8 cellular contexts compared by ENCODE assay signal in the genomic region with DNA sequence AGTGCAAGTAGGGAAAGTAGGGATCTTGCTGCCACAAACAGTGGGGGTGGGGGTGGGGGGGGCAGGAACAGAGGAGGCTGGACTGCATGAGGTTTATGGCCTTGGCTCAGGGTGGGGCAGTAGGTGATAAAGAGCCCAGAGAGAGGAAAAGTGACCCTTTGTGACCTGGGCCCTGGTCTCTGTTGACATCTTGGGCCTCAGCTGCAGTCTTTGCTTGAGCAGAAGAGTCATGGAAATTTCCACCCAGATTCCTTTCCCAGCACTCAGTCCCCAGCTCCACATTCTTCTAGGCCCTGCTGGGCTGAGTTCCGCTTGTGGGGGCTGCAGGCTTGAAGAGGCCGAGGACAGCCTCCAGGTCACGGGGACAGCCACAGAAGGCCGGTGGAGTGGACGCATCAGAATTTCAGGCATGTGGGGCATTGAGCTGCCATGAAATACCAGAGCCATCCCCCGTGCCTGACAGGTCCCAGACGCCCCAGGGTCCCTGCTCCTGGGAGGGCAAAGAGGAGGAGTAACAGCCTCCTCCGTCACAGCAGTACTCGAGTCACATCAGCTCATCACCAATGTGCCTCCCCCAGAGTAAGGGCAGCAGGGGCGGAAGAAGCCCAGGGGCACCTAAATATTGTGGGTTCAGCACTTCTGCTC. TPM values are rescaled to one million over a fixed set of nuclear protein-coding genes. Genes with fewer than 3 reads are reported as not detected.
DNase-seq lines count a peak whose midpoint lies in the region; ATAC-seq and TF ChIP-seq lines count a peak whose summit lies in the region.

No MANE protein-coding gene starts in this region.

- no peak for TF ChIP-seq POLR2A in stomach (IDR thresholded peaks at IDR 0.05)

- intact Hi-C loops in mammary epithelial cell (cut with micrococcal nuclease), result no loop called here
- intact Hi-C loops in stomach (cut with DNase I; ENCODE audit: low total_unique reads), result no loop called here

- in situ Hi-C loops in mammary epithelial cell (cut with MboI; ENCODE audit: low sequenced_read_pairs in 2 of 2), result no loop called here

- H3K27me3 Mint-ChIP-seq in activated naive CD8-positive, alpha-beta T cell treated with anti-CD3 and anti-CD28 coated beads, Interleukin-2, amount 50 U/mL, for 24 hours, result no peaks in the 10 kb centered on the region

- POLR2A ChIA-PET in HEK293 (lab: Yijun Ruan, JAX), result interaction anchor here (0.9 to 28.2 kb wide), 5 partner anchors 12 to 67 kb away, joined by 3 to 1129 read pairs (median 63); partner anchors contain the start of genes MALAT1 and NEAT1

- H3K79me2 ChIP-seq in mammary epithelial cell (ENCODE audit: insufficient read depth, low read length), result peaks cover 23% of the 10 kb centered on the region

- CTCF ChIA-PET in HEK293 (lab: Yijun Ruan, JAX), result interaction anchor here (0.7 to 4.3 kb wide), 5 partner anchors 9 to 133 kb away, joined by 3 to 17 read pairs (median 5); partner anchors contain the start of gene MALAT1
- CTCF ChIA-PET in mammary epithelial cell (lab: Charles Lee; ENCODE audit: low non-redundant PET), result interaction anchor here (0.6 kb wide), 1 partner anchor 8 kb away, joined by 5 read pairs; no protein-coding TSS in a partner anchor

- H3K36me3 ChIP-seq in HEK293 (ENCODE audit: control insufficient read depth in 2 of 2, insufficient read depth in 1 of 2, low read length in 2 of 2) (no peaks in the 10 kb centered on the region), mammary epithelial cell (ENCODE audit: insufficient read depth, low read length) (no peaks in the 10 kb centered on the region), stomach (no peaks in the 10 kb centered on the region)

- H3K4me3 ChIP-seq in HEK293 (ENCODE audit: low read depth, low read length) (no peak overlapping the region), mammary epithelial cell (replicated peaks in 1 of 3; ENCODE audit: insufficient read depth in 1 of 3, low read depth in 2 of 3, low read length in 3 of 3) (no peak overlapping the region), stomach (no peak overlapping the region)

- H3K36me3 Mint-ChIP-seq in activated naive CD8-positive, alpha-beta T cell treated with anti-CD3 and anti-CD28 coated beads, Interleukin-2, amount 50 U/mL, for 24 hours (ENCODE audit: low read depth), result no peaks in the 10 kb centered on the region

- no peak for DNase-seq in mammary epithelial cell
- DNase-seq in kidney tubule cell (ENCODE audit: low spot score), result peak; percentile 94
- DNase-seq in stomach, result no peak
- DNase-seq in GM10266 (ENCODE audit: extremely low spot score), result no peak
- no peak for DNase-seq in activated effector memory CD4-positive, alpha-beta T cell treated with Interleukin-2 at 50 U/mL for 16 hours
- DNase-seq in activated naive CD8-positive, alpha-beta T cell treated with anti-CD3 and anti-CD28 coated beads, Interleukin-2, amount 50 U/mL, for 24 hours, result no peak

- no peak overlapping the region for H3K4me3 Mint-ChIP-seq in activated naive CD8-positive, alpha-beta T cell treated with anti-CD3 and anti-CD28 coated beads, Interleukin-2, amount 50 U/mL, for 24 hours

- H3K4me1 ChIP-seq in HEK293 (ENCODE audit: control insufficient read depth, insufficient read depth, low read length) (peaks cover 37% of the 10 kb centered on the region), mammary epithelial cell (ENCODE audit: insufficient read depth, low read length) (peaks cover 91% of the 10 kb centered on the region), stomach (peaks cover 88 to 96% (median 92%) of the 10 kb centered on the region in 4 donors)

- no peak for TF ChIP-seq CTCF in HEK293 (tag by site-specific recombination; IDR thresholded peaks at IDR 0.05)
- TF ChIP-seq CTCF in mammary epithelial cell (conservative IDR thresholded peaks at IDR 0.05 in 1 of 2, IDR thresholded peaks at IDR 0.05 in 1 of 2; ENCODE audit: extremely low read depth in 1 of 2, insufficient read depth in 1 of 2, low read depth in 1 of 2, low read length in 2 of 2), result no peak
- TF ChIP-seq CTCF in stomach (IDR thresholded peaks at IDR 0.05), result no peak
- TF ChIP-seq CTCF in GM10266 (IDR thresholded peaks at IDR 0.05; ENCODE audit: control insufficient read depth, insufficient read depth, low read depth, missing control alignments), result no peak

- no peak for ATAC-seq in activated naive CD8-positive, alpha-beta T cell treated with anti-CD3 and anti-CD28 coated beads, Interleukin-2, amount 50 U/mL, for 24 hours
- ATAC-seq in GM18502 (IDR thresholded peaks at IDR 0.05; ENCODE audit: poor library complexity, unreplicated experiment), result no peak

- peak overlapping the region; percentile 59 for H2AFZ ChIP-seq in mammary epithelial cell (ENCODE audit: low read depth, low read length)

- H4K20me1 ChIP-seq in mammary epithelial cell (ENCODE audit: insufficient read depth, low read length), result no peaks in the 10 kb centered on the region

- no peaks in the 10 kb centered on the region for H3K9me3 Mint-ChIP-seq in activated naive CD8-positive, alpha-beta T cell treated with anti-CD3 and anti-CD28 coated beads, Interleukin-2, amount 50 U/mL, for 24 hours

- peak overlapping the region; percentile 44 for H3K9ac ChIP-seq in mammary epithelial cell (ENCODE audit: insufficient read depth, low read length)

- H3K4me2 ChIP-seq in mammary epithelial cell (ENCODE audit: insufficient read depth, low read depth, low read length), result no peak overlapping the region

- H3K9me3 ChIP-seq in HEK293 (ENCODE audit: control insufficient read depth, insufficient read depth, low read depth, low read length), result no peaks in the 10 kb centered on the region
- H3K9me3 ChIP-seq in mammary epithelial cell (replicated peaks; ENCODE audit: insufficient read depth, low read length), result no peaks in the 10 kb centered on the region
- H3K9me3 ChIP-seq in stomach, result no peaks in the 10 kb centered on the region

- no peak for TF ChIP-seq EP300 in stomach (IDR thresholded peaks at IDR 0.05)

- H3K27ac ChIP-seq in HEK293 (ENCODE audit: extremely low read depth, low read depth, low read length) (peak overlapping the region; percentile 72; the same call in 1 of the 2 replicates), mammary epithelial cell (ENCODE audit: insufficient read depth, low read depth, low read length) (peak overlapping the region; percentile 97), stomach (peak overlapping the region; percentile 89 to 99 (median 99))

- BruUV-seq in mammary epithelial cell (replicated peaks; lab: Mats Ljungman, UMichigan), result no TSS peak

- peaks cover 72% of the 10 kb centered on the region for H3K4me1 Mint-ChIP-seq in activated naive CD8-positive, alpha-beta T cell treated with anti-CD3 and anti-CD28 coated beads, Interleukin-2, amount 50 U/mL, for 24 hours

- H3K27ac Mint-ChIP-seq in activated naive CD8-positive, alpha-beta T cell treated with anti-CD3 and anti-CD28 coated beads, Interleukin-2, amount 50 U/mL, for 24 hours, result no peak overlapping the region

- H3K27me3 ChIP-seq in mammary epithelial cell (ENCODE audit: insufficient read depth, low read length), result no peaks in the 10 kb centered on the region
- no peaks in the 10 kb centered on the region for H3K27me3 ChIP-seq in stomach

- 11% methylated on average over 7 of the region's 10 CpGs for WGBS in mammary epithelial cell (ENCODE audit: low coverage, missing lambda C conversion rate)
- 60 to 80% (median 77%) methylated on average over 9 to 10 of the region's 10 CpGs for WGBS in stomach, 5 donors

- dilution Hi-C loops in mammary epithelial cell (cut with HindIII; ENCODE audit: low sequenced_read_pairs), result no loop called here

TF ChIP-seq in HEK293, 187 proteins besides CTCF, POLR2A, EP300 and RAD21 (continues in another document):
- TF ChIP-seq ZFHX2 (tag by site-specific recombination; conservative IDR thresholded peaks at IDR 0.05) (0 out of 2 replicates have a peak, but pooled peaks have one; percentile 38), KLF9 (tag by site-specific recombination; IDR thresholded peaks at IDR 0.05; ENCODE audit: low read depth) (no peak), GLIS1 (tag by site-specific recombination; IDR thresholded peaks at IDR 0.05) (peak; percentile 19; the same call in 1 of the 2 replicates), SALL2 (tag by site-specific recombination; IDR thresholded peaks at IDR 0.05; ENCODE audit: borderline replicate concordance) (no peak)
- TF ChIP-seq, protein P1, sequence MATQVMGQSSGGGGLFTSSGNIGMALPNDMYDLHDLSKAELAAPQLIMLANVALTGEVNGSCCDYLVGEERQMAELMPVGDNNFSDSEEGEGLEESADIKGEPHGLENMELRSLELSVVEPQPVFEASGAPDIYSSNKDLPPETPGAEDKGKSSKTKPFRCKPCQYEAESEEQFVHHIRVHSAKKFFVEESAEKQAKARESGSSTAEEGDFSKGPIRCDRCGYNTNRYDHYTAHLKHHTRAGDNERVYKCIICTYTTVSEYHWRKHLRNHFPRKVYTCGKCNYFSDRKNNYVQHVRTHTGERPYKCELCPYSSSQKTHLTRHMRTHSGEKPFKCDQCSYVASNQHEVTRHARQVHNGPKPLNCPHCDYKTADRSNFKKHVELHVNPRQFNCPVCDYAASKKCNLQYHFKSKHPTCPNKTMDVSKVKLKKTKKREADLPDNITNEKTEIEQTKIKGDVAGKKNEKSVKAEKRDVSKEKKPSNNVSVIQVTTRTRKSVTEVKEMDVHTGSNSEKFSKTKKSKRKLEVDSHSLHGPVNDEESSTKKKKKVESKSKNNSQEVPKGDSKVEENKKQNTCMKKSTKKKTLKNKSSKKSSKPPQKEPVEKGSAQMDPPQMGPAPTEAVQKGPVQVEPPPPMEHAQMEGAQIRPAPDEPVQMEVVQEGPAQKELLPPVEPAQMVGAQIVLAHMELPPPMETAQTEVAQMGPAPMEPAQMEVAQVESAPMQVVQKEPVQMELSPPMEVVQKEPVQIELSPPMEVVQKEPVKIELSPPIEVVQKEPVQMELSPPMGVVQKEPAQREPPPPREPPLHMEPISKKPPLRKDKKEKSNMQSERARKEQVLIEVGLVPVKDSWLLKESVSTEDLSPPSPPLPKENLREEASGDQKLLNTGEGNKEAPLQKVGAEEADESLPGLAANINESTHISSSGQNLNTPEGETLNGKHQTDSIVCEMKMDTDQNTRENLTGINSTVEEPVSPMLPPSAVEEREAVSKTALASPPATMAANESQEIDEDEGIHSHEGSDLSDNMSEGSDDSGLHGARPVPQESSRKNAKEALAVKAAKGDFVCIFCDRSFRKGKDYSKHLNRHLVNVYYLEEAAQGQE (tag by site-specific recombination; IDR thresholded peaks at IDR 0.05), result no peak

RNA-seq across cellular contexts. Expression of gene MALAT1, which starts 9.7 kb away (rescaled TPM):
- over 10,000 TPM in 1 of 2 donors, 1,000 to 10,000 TPM in 1; 9,320 to 20,636 TPM for total RNA-seq in mammary epithelial cell
- 211 TPM for polyA plus RNA-seq in mammary epithelial cell
- 7,117 TPM for polyA minus RNA-seq in mammary epithelial cell
- total RNA-seq in stomach, result over 10,000 TPM; 11,517 to 39,496 (median 13,707) TPM
- 100 to 1,000 TPM; 124 to 296 (median 126) TPM for polyA plus RNA-seq in stomach

RNA-seq across cellular contexts. Expression of gene SCYL1, which starts 35.7 kb away (rescaled TPM):
- total RNA-seq in mammary epithelial cell, result 10 to 100 TPM; 66.0 to 75.0 TPM
- polyA plus RNA-seq in mammary epithelial cell, result 64.8 TPM
- 45.1 TPM for polyA minus RNA-seq in mammary epithelial cell
- total RNA-seq in stomach, result 10 to 100 TPM in 4 of 5 donors, 1 to 10 TPM in 1; 3.5 to 89.0 (median 65.2) TPM
- polyA plus RNA-seq in stomach, result 10 to 100 TPM; 65.8 to 94.8 (median 86.1) TPM
